Comparison of ENCODE assay signal across 1 cellular context in the genomic region with DNA sequence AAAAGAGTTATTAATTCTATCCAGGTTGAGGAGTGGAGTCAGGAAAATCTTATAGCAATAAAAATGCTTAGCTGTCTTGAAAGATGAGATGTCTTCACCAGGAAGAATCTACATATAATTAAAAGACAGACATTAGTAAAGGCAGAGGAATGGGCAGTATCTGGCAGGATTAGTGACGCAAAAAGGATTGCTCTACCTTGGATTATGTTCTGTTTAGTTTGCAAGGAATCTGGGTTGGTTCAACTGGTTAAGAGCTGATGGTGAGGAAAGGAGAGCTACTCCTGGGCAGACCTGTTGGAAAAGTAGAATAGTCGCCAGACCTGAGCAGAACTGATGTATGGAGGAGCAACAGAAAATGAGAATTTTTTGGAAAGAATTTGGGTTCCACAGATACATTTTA.
TF ChIP-seq lines count a peak whose summit lies in the region.

No MANE protein-coding gene starts in this region.

TF ChIP-seq in A549, 52 proteins besides CTCF, POLR2A, EP300 and RAD21:
- no peak for TF ChIP-seq EHF (CRISPR knock-in tag; IDR thresholded peaks at IDR 0.05)
- no peak for TF ChIP-seq CBX2 (IDR thresholded peaks at IDR 0.05; ENCODE audit: borderline replicate concordance, low read depth)
- TF ChIP-seq, protein P1, sequence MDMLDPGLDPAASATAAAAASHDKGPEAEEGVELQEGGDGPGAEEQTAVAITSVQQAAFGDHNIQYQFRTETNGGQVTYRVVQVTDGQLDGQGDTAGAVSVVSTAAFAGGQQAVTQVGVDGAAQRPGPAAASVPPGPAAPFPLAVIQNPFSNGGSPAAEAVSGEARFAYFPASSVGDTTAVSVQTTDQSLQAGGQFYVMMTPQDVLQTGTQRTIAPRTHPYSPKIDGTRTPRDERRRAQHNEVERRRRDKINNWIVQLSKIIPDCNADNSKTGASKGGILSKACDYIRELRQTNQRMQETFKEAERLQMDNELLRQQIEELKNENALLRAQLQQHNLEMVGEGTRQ (IDR thresholded peaks at IDR 0.05) = no peak
- TF ChIP-seq HOXA7 (CRISPR knock-in tag; IDR thresholded peaks at IDR 0.05) = no peak
- TF ChIP-seq, protein P2, sequence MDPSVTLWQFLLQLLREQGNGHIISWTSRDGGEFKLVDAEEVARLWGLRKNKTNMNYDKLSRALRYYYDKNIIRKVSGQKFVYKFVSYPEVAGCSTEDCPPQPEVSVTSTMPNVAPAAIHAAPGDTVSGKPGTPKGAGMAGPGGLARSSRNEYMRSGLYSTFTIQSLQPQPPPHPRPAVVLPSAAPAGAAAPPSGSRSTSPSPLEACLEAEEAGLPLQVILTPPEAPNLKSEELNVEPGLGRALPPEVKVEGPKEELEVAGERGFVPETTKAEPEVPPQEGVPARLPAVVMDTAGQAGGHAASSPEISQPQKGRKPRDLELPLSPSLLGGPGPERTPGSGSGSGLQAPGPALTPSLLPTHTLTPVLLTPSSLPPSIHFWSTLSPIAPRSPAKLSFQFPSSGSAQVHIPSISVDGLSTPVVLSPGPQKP (IDR thresholded peaks at IDR 0.05; ENCODE audit: low read depth, low read length) = no peak
- TF ChIP-seq BHLHE40 (IDR thresholded peaks at IDR 0.05; ENCODE audit: low read depth, low read length) = no peak
- no peak for TF ChIP-seq ATOH8 (CRISPR knock-in tag; IDR thresholded peaks at IDR 0.05; ENCODE audit: low read depth)
- no peak for TF ChIP-seq NR3C1 (IDR thresholded peaks at IDR 0.05)
- no peak for TF ChIP-seq SMC3 (IDR thresholded peaks at IDR 0.05)
- TF ChIP-seq E2F6 (IDR thresholded peaks at IDR 0.05; ENCODE audit: borderline replicate concordance, low read depth) = no peak
- no peak for TF ChIP-seq JUNB (IDR thresholded peaks at IDR 0.05)
- no peak for TF ChIP-seq RNF2 (IDR thresholded peaks at IDR 0.05; ENCODE audit: borderline replicate concordance, low read depth)
- no peak for TF ChIP-seq KDM1A (IDR thresholded peaks at IDR 0.05; ENCODE audit: low read depth)
- TF ChIP-seq HEYL (CRISPR knock-in tag; IDR thresholded peaks at IDR 0.05) = no peak
- no peak for TF ChIP-seq RCOR1 (IDR thresholded peaks at IDR 0.05; ENCODE audit: low read depth, low read length)
- no peak for TF ChIP-seq FOSL2 (IDR thresholded peaks at IDR 0.05)
- TF ChIP-seq FOSL2 (CRISPR knock-in tag; IDR thresholded peaks at IDR 0.05) = no peak
- TF ChIP-seq ZNF302 (CRISPR knock-in tag; IDR thresholded peaks at IDR 0.05) = no peak
- TF ChIP-seq RARB (CRISPR knock-in tag; IDR thresholded peaks at IDR 0.05) = no peak
